Comparison of ENCODE assay signal across 28 cellular contexts in the genomic region with DNA sequence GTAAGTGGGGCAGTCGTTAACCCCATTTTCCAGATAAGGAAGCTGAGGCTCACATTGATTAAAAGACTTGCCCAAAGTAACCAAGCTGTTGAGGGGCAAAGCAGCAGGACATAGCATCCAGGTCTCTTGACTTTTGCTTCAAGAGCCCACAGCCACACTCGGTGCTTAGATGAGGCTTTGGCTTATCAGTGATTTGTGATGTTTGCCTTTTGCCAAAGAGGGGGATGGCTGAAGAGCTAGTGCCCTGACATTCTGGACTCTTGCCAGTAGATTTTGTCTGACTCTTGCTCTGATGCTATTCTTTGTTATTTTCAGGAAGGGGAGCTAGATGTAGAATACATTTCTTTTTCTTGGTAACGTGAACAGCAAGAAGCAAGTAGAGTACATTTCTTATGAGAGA.
DNase-seq lines count a peak whose midpoint lies in the region; TF ChIP-seq lines count a peak whose summit lies in the region.
"Had no signal": no experiment of that assay in that cellular context is flagged by ENCODE, and none has a peak within 500 bp of the region (broad histone marks: within the 10 kb centered on the region; RNA-seq: fewer than 3 reads in every experiment).

No MANE protein-coding gene starts in this region.

- H3K4ac ChIP-seq in mesendoderm (ENCODE audit: low read depth, low read length) = peak overlapping the region; percentile 89

- DNase-seq in NCI-H146 (lab: John Stamatoyannopoulos, UW) = peak; percentile 24
- no peak for DNase-seq in NCI-H146 treated with DMSO at 0.1 percent for 48 hours (lab: John Stamatoyannopoulos, UW; ENCODE audit: unreplicated experiment)
- DNase-seq in NCI-H1105 (lab: John Stamatoyannopoulos, UW) = peak; percentile 12
- DNase-seq in dermis blood vessel endothelial cell = peak; percentile 86
- peak; percentile 74 for DNase-seq in mesendoderm
- no peak for DNase-seq in neural progenitor cell (ENCODE audit: low spot score)
- DNase-seq in activated CD4-positive, alpha-beta T cell treated with anti-CD3 and anti-CD28 coated beads, Interleukin-2, amount 50 U/mL, for 48 hours = no peak
- no peak for DNase-seq in AG08395 (ENCODE audit: low spot score)
- DNase-seq: 8988T; activated CD4-positive, alpha-beta T cell treated with anti-CD3 and anti-CD28 coated beads, Interleukin-2, amount 10 ng/mL, durations not matched to agents 24 days and 14 days; activated gamma-delta T cell treated with Interleukin-2 at 50 U/mL for 16 hours; activated naive CD8-positive, alpha-beta T cell treated with anti-CD3 and anti-CD28 coated beads, Interleukin-2, amount 10 ng/mL, durations not matched to agents 7 days and 5 days; activated T-cell treated with anti-CD3 and anti-CD28 coated beads, Interleukin-2, amount 50 U/mL, for 48 hours; caudate nucleus; cortex of kidney; esophagus squamous epithelium; NCI-H1694; NCI-H526 treated with DMSO at 0.1 percent for 48 hours; nephron progenitor cell; transverse colon had no signal

- H3K79me1 ChIP-seq in mesendoderm (ENCODE audit: low read length) = no peaks in the 10 kb centered on the region

- H3K27ac Mint-ChIP-seq in neural progenitor cell = no peak overlapping the region
- H3K27ac Mint-ChIP-seq: activated CD4-positive, alpha-beta T cell treated with anti-CD3 and anti-CD28 coated beads, Interleukin-2, amount 10 ng/mL, durations not matched to agents 24 days and 14 days; activated naive CD8-positive, alpha-beta T cell treated with anti-CD3 and anti-CD28 coated beads, Interleukin-2, amount 10 ng/mL, durations not matched to agents 7 days and 5 days; CD14-positive monocyte; nephron progenitor cell; stimulated activated memory B cell treated with anti-CD40 and anti-IgM and Interleukin-4, amounts not matched to agents 10 μg/mL and 1 μg/mL and 100 μg/mL, for 72 hours; WTC11 had no signal

- no peak overlapping the region for H2AK5ac ChIP-seq in mesendoderm (ENCODE audit: low read length)

- peaks cover 3% of the 10 kb centered on the region for H3K27me3 Mint-ChIP-seq in neural progenitor cell (ENCODE audit: insufficient read depth, low read depth)
- H3K27me3 Mint-ChIP-seq: activated CD4-positive, alpha-beta T cell treated with anti-CD3 and anti-CD28 coated beads, Interleukin-2, amount 10 ng/mL, durations not matched to agents 24 days and 14 days; activated naive CD8-positive, alpha-beta T cell treated with anti-CD3 and anti-CD28 coated beads, Interleukin-2, amount 10 ng/mL, durations not matched to agents 7 days and 5 days; stimulated activated memory B cell treated with anti-CD40 and anti-IgM and Interleukin-4, amounts not matched to agents 10 μg/mL and 1 μg/mL and 100 μg/mL, for 72 hours had no signal

- H3K9ac ChIP-seq in mesendoderm (ENCODE audit: low read length) (peak overlapping the region; percentile 0), neural progenitor cell (no peak overlapping the region)

- H3K36me3 Mint-ChIP-seq in neural progenitor cell = no peaks in the 10 kb centered on the region
- H3K36me3 Mint-ChIP-seq: activated naive CD8-positive, alpha-beta T cell treated with anti-CD3 and anti-CD28 coated beads, Interleukin-2, amount 10 ng/mL, durations not matched to agents 7 days and 5 days; CD14-positive monocyte had no signal

- H3K4me2 ChIP-seq in mesendoderm (ENCODE audit: low read length) (no peak overlapping the region), neural progenitor cell (no peak overlapping the region)
- H3K4me2 ChIP-seq: hepatocyte had no signal

- H3K36me3 ChIP-seq in mesendoderm (ENCODE audit: control insufficient read depth, insufficient read depth, low read length) = no peaks in the 10 kb centered on the region
- no peaks in the 10 kb centered on the region for H3K36me3 ChIP-seq in neural progenitor cell
- H3K36me3 ChIP-seq: ascending aorta, esophagus squamous epithelium, HAP-1, transverse colon had no signal

- no CpG with 5 or more reads among the region's 3 CpGs for WGBS in mesendoderm (ENCODE audit: extremely low coverage, insufficient coverage, low lambda C conversion rate)

- H2BK5ac ChIP-seq in mesendoderm (ENCODE audit: low read length) = peak overlapping the region; percentile 59

- peaks cover 20% of the 10 kb centered on the region for H3K4me1 Mint-ChIP-seq in neural progenitor cell
- H3K4me1 Mint-ChIP-seq: activated CD4-positive, alpha-beta T cell treated with anti-CD3 and anti-CD28 coated beads, Interleukin-2, amount 10 ng/mL, durations not matched to agents 24 days and 14 days; activated naive CD8-positive, alpha-beta T cell treated with anti-CD3 and anti-CD28 coated beads, Interleukin-2, amount 10 ng/mL, durations not matched to agents 7 days and 5 days; CD14-positive monocyte; stimulated activated memory B cell treated with anti-CD40 and anti-IgM and Interleukin-4, amounts not matched to agents 10 μg/mL and 1 μg/mL and 100 μg/mL, for 72 hours had no signal

- no peaks in the 10 kb centered on the region for H4K20me1 ChIP-seq in neural progenitor cell (ENCODE audit: low read depth)

- no peaks in the 10 kb centered on the region for H3K9me3 ChIP-seq in neural progenitor cell (ENCODE audit: low read depth)
- H3K9me3 ChIP-seq: ascending aorta, esophagus squamous epithelium, HAP-1, transverse colon had no signal

- H3K23ac ChIP-seq in mesendoderm (ENCODE audit: low read length) = no peak overlapping the region

- H3K56ac ChIP-seq in mesendoderm (ENCODE audit: low read length) = peak overlapping the region; percentile 68

- no peak for TF ChIP-seq CTCF in neural progenitor cell (IDR thresholded peaks at IDR 0.05)

- H3K4me1 ChIP-seq in mesendoderm (ENCODE audit: control insufficient read depth, low read depth, low read length) (peaks cover 28% of the 10 kb centered on the region), neural progenitor cell (peaks cover 22% of the 10 kb centered on the region)
- H3K4me1 ChIP-seq: ascending aorta, HAP-1 had no signal

- no peaks in the 10 kb centered on the region for H3K27me3 ChIP-seq in mesendoderm (ENCODE audit: insufficient read depth, low read length, poor library complexity)
- no peaks in the 10 kb centered on the region for H3K27me3 ChIP-seq in neural progenitor cell
- H3K27me3 ChIP-seq: ascending aorta, esophagus squamous epithelium, hepatocyte, transverse colon had no signal

- H2BK120ac ChIP-seq in mesendoderm (ENCODE audit: low read depth, low read length) = no peak overlapping the region

- H2BK15ac ChIP-seq in mesendoderm (replicated peaks; ENCODE audit: low read depth) = no peak overlapping the region

- H4K5ac ChIP-seq in mesendoderm (ENCODE audit: low read length) = no peak overlapping the region

- H3K79me2 ChIP-seq in mesendoderm (ENCODE audit: control insufficient read depth, insufficient read depth, low read length) (no peaks in the 10 kb centered on the region), neural progenitor cell (ENCODE audit: low read depth) (no peaks in the 10 kb centered on the region)
- H3K79me2 ChIP-seq: hepatocyte had no signal

- no peak overlapping the region for H3K4me3 Mint-ChIP-seq in neural progenitor cell
- H3K4me3 Mint-ChIP-seq: activated CD4-positive, alpha-beta T cell treated with anti-CD3 and anti-CD28 coated beads, Interleukin-2, amount 10 ng/mL, durations not matched to agents 24 days and 14 days; activated naive CD8-positive, alpha-beta T cell treated with anti-CD3 and anti-CD28 coated beads, Interleukin-2, amount 10 ng/mL, durations not matched to agents 7 days and 5 days; CD14-positive monocyte; nephron progenitor cell; stimulated activated memory B cell treated with anti-CD40 and anti-IgM and Interleukin-4, amounts not matched to agents 10 μg/mL and 1 μg/mL and 100 μg/mL, for 72 hours; WTC11 had no signal

- H3K27ac ChIP-seq in mesendoderm (ENCODE audit: low read depth, low read length) = peak overlapping the region; percentile 68
- no peak overlapping the region for H3K27ac ChIP-seq in neural progenitor cell
- H3K27ac ChIP-seq: ascending aorta, esophagus squamous epithelium, hepatocyte, skin epidermis, transverse colon had no signal

- peak overlapping the region; percentile 86 for H3K18ac ChIP-seq in mesendoderm (ENCODE audit: low read length)

- no peak overlapping the region for H4K8ac ChIP-seq in mesendoderm (ENCODE audit: low read depth, low read length)

- H3K4me3 ChIP-seq in mesendoderm (ENCODE audit: low read length) = no peak overlapping the region
- H3K4me3 ChIP-seq in neural progenitor cell = no peak overlapping the region
- H3K4me3 ChIP-seq: ascending aorta, esophagus squamous epithelium, HAP-1, hepatocyte, lung, skin epidermis, transverse colon had no signal

- H3K9me3 Mint-ChIP-seq in neural progenitor cell = no peaks in the 10 kb centered on the region
- H3K9me3 Mint-ChIP-seq: activated CD4-positive, alpha-beta T cell treated with anti-CD3 and anti-CD28 coated beads, Interleukin-2, amount 10 ng/mL, durations not matched to agents 24 days and 14 days; activated naive CD8-positive, alpha-beta T cell treated with anti-CD3 and anti-CD28 coated beads, Interleukin-2, amount 10 ng/mL, durations not matched to agents 7 days and 5 days had no signal

- no peak overlapping the region for H2AFZ ChIP-seq in neural progenitor cell (replicated peaks)
- H2AFZ ChIP-seq: hepatocyte had no signal

- H3F3A ChIP-seq in neural progenitor cell (ENCODE audit: low read depth) = no peaks in the 10 kb centered on the region

Comparison
In these comparisons a context has a peak if more than half of its experiments do, and no peak if none do; other contexts are left out.
1. DNase-seq: peak in NCI-H146 (single experiment), NCI-H1105 (single experiment), dermis blood vessel endothelial cell (single experiment) and mesendoderm (single experiment); none in NCI-H146 treated with DMSO at 0.1 percent for 48 hours (single experiment), neural progenitor cell (single experiment), activated CD4-positive, alpha-beta T cell treated with anti-CD3 and anti-CD28 coated beads, Interleukin-2, amount 50 U/mL, for 48 hours (0 of 2) and AG08395 (single experiment).